Comparison of ENCODE assay signal across 25 cellular contexts in genomic region chr11:75784085-75784478, GRCh38.
"Had no signal": no experiment of that assay in that cellular context is flagged by ENCODE, and none has a peak within 500 bp of the region (broad histone marks: within the 10 kb centered on the region; RNA-seq: fewer than 3 reads in every experiment).

No MANE protein-coding gene starts in this region.

- H3K27me3 ChIP-seq: esophagus squamous epithelium, heart right ventricle, right atrium auricular region, spleen, tibial nerve, upper lobe of left lung had no signal

- H3K9me3 ChIP-seq: esophagus squamous epithelium, heart right ventricle, prostate gland, right atrium auricular region, spleen, thoracic aorta, tibial nerve, upper lobe of left lung had no signal

- H3K4me3 ChIP-seq: coronary artery, esophagus squamous epithelium, heart right ventricle, lung, prostate gland, right atrium auricular region, skin epidermis, spleen, thoracic aorta, tibial nerve, upper lobe of left lung had no signal

- H3K36me3 ChIP-seq: esophagus squamous epithelium, prostate gland, right atrium auricular region, thoracic aorta, tibial nerve, upper lobe of left lung had no signal

- H3K4me1 ChIP-seq: esophagus squamous epithelium, prostate gland, right atrium auricular region, tibial nerve, upper lobe of left lung had no signal

- DNase-seq: dermis blood vessel endothelial cell; effector memory CD8-positive, alpha-beta T cell; erythroblast; esophagus squamous epithelium; foreskin melanocyte; glutamatergic neuron; heart right ventricle; hypothalamus; immature natural killer cell; islet precursor cell; kidney glomerular epithelial cell; left colon; left ventricle myocardium superior; natural killer cell; stimulated activated CD4-positive, alpha-beta T cell treated with anti-CD3 and anti-CD28 coated beads, Interleukin-4, amount 100 ng/mL, for 4 hours; stimulated activated naive CD8-positive, alpha-beta T cell treated with anti-CD3 and anti-CD28 coated beads, Interleukin-15, Interleukin-2, amounts not matched to agents 100 U/mL and 50 U/mL, for 24 hours; upper lobe of left lung had no signal

- H3K27ac ChIP-seq: coronary artery, esophagus squamous epithelium, heart right ventricle, prostate gland, right atrium auricular region, skin epidermis, spleen, thoracic aorta, tibial nerve, upper lobe of left lung had no signal
